ENCODE assay signal across 10 cellular contexts in genomic region chr5:172660974-172661373, GRCh38. TPM values are rescaled to one million over a fixed set of nuclear protein-coding genes. Genes with fewer than 3 reads are reported as not detected.
DNase-seq lines count a peak whose midpoint lies in the region; ATAC-seq and TF ChIP-seq lines count a peak whose summit lies in the region.
"Had no signal": no experiment of that assay in that cellular context is flagged by ENCODE, and none has a peak within 500 bp of the region (broad histone marks: within the 10 kb centered on the region; RNA-seq: fewer than 3 reads in every experiment).

No MANE protein-coding gene starts in this region.

- peaks cover 0 to 65% (median 11%) of the 10 kb centered on the region in 11 experiments; a peak in 8 of 22 replicates for H4K20me1 ChIP-seq in BLaER1 treated with 17β-estradiol and CSF1 and Interleukin-3, amounts not matched to agents 10 nM and 100 nM

- peak overlapping the region in 6 of 10 experiments; percentile 18 to 54 (median 36); a peak in 4 of 20 replicates for H3K4me3 ChIP-seq in BLaER1 treated with 17β-estradiol and CSF1 and Interleukin-3, amounts not matched to agents 10 nM and 100 nM
- H3K4me3 ChIP-seq in lower lobe of right lung (no peak overlapping the region), skeletal muscle tissue (ENCODE audit: low read length in 3 of 3) (no peak overlapping the region)
- H3K4me3 ChIP-seq in CD8-positive, alpha-beta T cell (ENCODE audit: low read depth, low read length) = no peak overlapping the region

- CTCF ChIA-PET in CD8-positive, alpha-beta T cell (lab: Charles Lee) = no interaction called here

- no peak overlapping the region for H3K4me3 Mint-ChIP-seq in brain
- no peak overlapping the region for H3K4me3 Mint-ChIP-seq in CD8-positive, alpha-beta T cell
- H3K4me3 Mint-ChIP-seq: activated naive CD4-positive, alpha-beta T cell treated with anti-CD3 and anti-CD28 coated beads, Interleukin-2, amount 50 U/mL, for 24 hours had no signal

- H3K36me3 ChIP-seq in BLaER1 treated with 17β-estradiol and CSF1 and Interleukin-3, amounts not matched to agents 10 nM and 100 nM = peaks cover 0 to 52% (median 23%) of the 10 kb centered on the region in 11 experiments; a peak in 19 of 22 replicates
- H3K36me3 ChIP-seq in lower lobe of right lung (no peaks in the 10 kb centered on the region), skeletal muscle tissue (ENCODE audit: control insufficient read depth in 3 of 3, insufficient read depth in 3 of 3, low read length in 3 of 3) (peaks cover 0 to 3% (median 0%) of the 10 kb centered on the region in 3 donors)
- no peaks in the 10 kb centered on the region for H3K36me3 ChIP-seq in CD8-positive, alpha-beta T cell (ENCODE audit: insufficient read depth, low read length)

- TF ChIP-seq CTCF in brain (conservative IDR thresholded peaks at IDR 0.05) (no peak), lower lobe of right lung (IDR thresholded peaks at IDR 0.05) (no peak)
- TF ChIP-seq CTCF in CD8-positive, alpha-beta T cell (IDR thresholded peaks at IDR 0.05) = no peak

- POLR2A ChIA-PET in CD8-positive, alpha-beta T cell (lab: Charles Lee) = no interaction called here

- peak overlapping the region in 3 of 5 experiments; percentile 93 to 98 (median 94) for H3K27ac Mint-ChIP-seq in brain
- H3K27ac Mint-ChIP-seq in CD8-positive, alpha-beta T cell = no peak overlapping the region
- H3K27ac Mint-ChIP-seq: activated naive CD4-positive, alpha-beta T cell treated with anti-CD3 and anti-CD28 coated beads, Interleukin-2, amount 50 U/mL, for 24 hours had no signal

- peak overlapping the region; percentile 79 to 98 (median 93) for H3K4me2 ChIP-seq in BLaER1 treated with 17β-estradiol and CSF1 and Interleukin-3, amounts not matched to agents 10 nM and 100 nM

- H3K9me3 ChIP-seq in BLaER1 treated with 17β-estradiol and CSF1 and Interleukin-3, amounts not matched to agents 10 nM and 100 nM (replicated peaks in 1 of 11) = peaks cover 3 to 11% (median 9%) of the 10 kb centered on the region in 11 experiments
- H3K9me3 ChIP-seq in lower lobe of right lung (peaks cover 2% of the 10 kb centered on the region), skeletal muscle tissue (ENCODE audit: control insufficient read depth in 3 of 3, low read length in 3 of 3) (no peaks in the 10 kb centered on the region)
- no peaks in the 10 kb centered on the region for H3K9me3 ChIP-seq in CD8-positive, alpha-beta T cell (ENCODE audit: low read length)

- no peak for DNase-seq in lower lobe of right lung
- no peak for DNase-seq in CD8-positive, alpha-beta T cell
- DNase-seq in HPDE6-E6E7 (ENCODE audit: extremely low spot score) = no peak
- DNase-seq in NCI-H1436 treated with DMSO at 0.1 percent for 48 hours (lab: John Stamatoyannopoulos, UW) = no peak
- DNase-seq: stimulated activated CD4-positive, alpha-beta T cell treated with anti-CD3 and anti-CD28 coated beads, Interleukin-12 subunit alpha, Interleukin-12 subunit beta, amount 100 ng/mL, for 4 hours had no signal

- H3K27ac ChIP-seq in BLaER1 treated with 17β-estradiol and CSF1 and Interleukin-3, amounts not matched to agents 10 nM and 100 nM = peak overlapping the region in 10 of 11 experiments; percentile 62 to 88 (median 82); a peak in 19 of 22 replicates
- H3K27ac ChIP-seq in lower lobe of right lung (peak overlapping the region; percentile 83), skeletal muscle tissue (ENCODE audit: low read depth, low read length) (peak overlapping the region; percentile 68)
- no peak overlapping the region for H3K27ac ChIP-seq in CD8-positive, alpha-beta T cell (ENCODE audit: low read depth, low read length)

- intact Hi-C loops in lower lobe of right lung (cut with DNase I) = no loop called here
- intact Hi-C loops in CD8-positive, alpha-beta T cell (cut with DNase I, micrococcal nuclease) = no loop called here

- no peak for ATAC-seq in lower lobe of right lung
- no peak for ATAC-seq in CD8-positive, alpha-beta T cell
- ATAC-seq in GM21576 (IDR thresholded peaks at IDR 0.05; ENCODE audit: unreplicated experiment) = no peak

- H3K9me3 Mint-ChIP-seq in brain = peaks cover 6 to 14% (median 7%) of the 10 kb centered on the region in 5 experiments
- H3K9me3 Mint-ChIP-seq in CD8-positive, alpha-beta T cell = peaks cover 2% of the 10 kb centered on the region

- peaks cover 23% of the 10 kb centered on the region for H3K36me3 Mint-ChIP-seq in brain
- no peaks in the 10 kb centered on the region for H3K36me3 Mint-ChIP-seq in CD8-positive, alpha-beta T cell
- H3K36me3 Mint-ChIP-seq: activated naive CD4-positive, alpha-beta T cell treated with anti-CD3 and anti-CD28 coated beads, Interleukin-2, amount 50 U/mL, for 24 hours had no signal

- H3K27me3 ChIP-seq in BLaER1 treated with 17β-estradiol and CSF1 and Interleukin-3, amounts not matched to agents 10 nM and 100 nM = no peaks in the 10 kb centered on the region
- H3K27me3 ChIP-seq in lower lobe of right lung (ENCODE audit: low read depth) = no peaks in the 10 kb centered on the region
- H3K27me3 ChIP-seq in skeletal muscle tissue (ENCODE audit: control insufficient read depth in 3 of 3, insufficient read depth in 3 of 3, low read length in 3 of 3) = no peaks in the 10 kb centered on the region
- no peaks in the 10 kb centered on the region for H3K27me3 ChIP-seq in CD8-positive, alpha-beta T cell (ENCODE audit: insufficient read depth, low read length)

- H3K4me1 Mint-ChIP-seq in brain = peaks cover 51% of the 10 kb centered on the region
- H3K4me1 Mint-ChIP-seq in CD8-positive, alpha-beta T cell (ENCODE audit: low read depth) = no peaks in the 10 kb centered on the region
- H3K4me1 Mint-ChIP-seq: activated naive CD4-positive, alpha-beta T cell treated with anti-CD3 and anti-CD28 coated beads, Interleukin-2, amount 50 U/mL, for 24 hours had no signal

- H3K27me3 Mint-ChIP-seq in brain = no peaks in the 10 kb centered on the region
- no peaks in the 10 kb centered on the region for H3K27me3 Mint-ChIP-seq in CD8-positive, alpha-beta T cell (ENCODE audit: low read depth)
- H3K27me3 Mint-ChIP-seq: activated naive CD4-positive, alpha-beta T cell treated with anti-CD3 and anti-CD28 coated beads, Interleukin-2, amount 50 U/mL, for 24 hours had no signal

- peak overlapping the region in 8 of 11 experiments; percentile 68 to 77 (median 75); a peak in 15 of 22 replicates for H3K9ac ChIP-seq in BLaER1 treated with 17β-estradiol and CSF1 and Interleukin-3, amounts not matched to agents 10 nM and 100 nM
- peak overlapping the region in 1 of 3 donors; percentile 12 for H3K9ac ChIP-seq in skeletal muscle tissue (ENCODE audit: low read depth in 1 of 3, low read length in 3 of 3)

- H3K4me1 ChIP-seq in BLaER1 treated with 17β-estradiol and CSF1 and Interleukin-3, amounts not matched to agents 10 nM and 100 nM = peaks cover 47 to 84% (median 75%) of the 10 kb centered on the region in 10 experiments
- H3K4me1 ChIP-seq in lower lobe of right lung = peaks cover 67% of the 10 kb centered on the region
- peaks cover 44 to 57% (median 48%) of the 10 kb centered on the region in 3 donors for H3K4me1 ChIP-seq in skeletal muscle tissue (ENCODE audit: control insufficient read depth in 3 of 3, insufficient read depth in 3 of 3, low read length in 3 of 3)
- no peaks in the 10 kb centered on the region for H3K4me1 ChIP-seq in CD8-positive, alpha-beta T cell (ENCODE audit: insufficient read depth, low read length)

RNA-seq across cellular contexts. Expression of gene NEURL1B, which starts 19.9 kb away (rescaled TPM):
- 40.1 TPM for polyA plus RNA-seq in brain (ENCODE audit: insufficient read depth, low read depth, low replicate concordance)
- 24.8 TPM for total RNA-seq in lower lobe of right lung
- 23.0 TPM for total RNA-seq in skeletal muscle tissue
- under 1 TPM; 0.05 to 0.11 TPM for total RNA-seq in CD8-positive, alpha-beta T cell

Comparison
In these comparisons a context has a peak if more than half of its experiments do, and no peak if none do; other contexts are left out.
1. H3K4me3 ChIP-seq: peak in BLaER1 treated with 17β-estradiol and CSF1 and Interleukin-3, amounts not matched to agents 10 nM and 100 nM (6 of 10); none in lower lobe of right lung (single experiment), skeletal muscle tissue (0 of 3) and CD8-positive, alpha-beta T cell (single experiment).
2. RNA of gene NEURL1B, which starts 19.9 kb away (total RNA-seq): 24.8 TPM in lower lobe of right lung (single experiment) and 23.0 TPM in skeletal muscle tissue (single experiment); 0.05 to 0.11 TPM in CD8-positive, alpha-beta T cell; every median in the first group is over 10 times any median in the second.